1 cellular context compared by ENCODE assay signal in the genomic region with DNA sequence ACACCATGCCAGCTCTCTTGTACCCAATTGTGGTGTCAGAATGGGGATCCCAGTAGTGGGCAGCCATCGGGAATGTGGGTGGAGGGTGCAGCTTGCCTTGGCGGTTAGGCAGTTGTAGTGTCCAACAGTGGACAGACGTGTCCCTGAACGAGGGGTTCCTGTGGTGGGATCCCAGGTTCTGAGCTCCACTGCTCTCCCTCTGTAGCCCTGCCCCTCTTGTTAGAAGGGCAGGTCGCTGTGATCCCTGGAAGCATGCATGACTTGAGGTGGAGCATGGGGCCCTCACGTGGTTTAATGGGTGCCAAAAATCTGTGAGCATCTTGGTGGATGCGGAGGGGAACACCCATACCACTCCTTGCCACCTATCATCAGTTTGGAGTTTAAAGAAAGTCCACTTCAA.
TF ChIP-seq lines count a peak whose summit lies in the region.

No MANE protein-coding gene starts in this region.

TF ChIP-seq in GM12878, 131 proteins besides CTCF, POLR2A, EP300 and RAD21:
- no peak for TF ChIP-seq RBBP5 (conservative IDR thresholded peaks at IDR 0.05)
- TF ChIP-seq BACH1 (IDR thresholded peaks at IDR 0.05; ENCODE audit: borderline replicate concordance), result no peak
- TF ChIP-seq DPF2 (IDR thresholded peaks at IDR 0.05), result no peak
- no peak for TF ChIP-seq NFIC (IDR thresholded peaks at IDR 0.05; ENCODE audit: low read depth, low read length)
- TF ChIP-seq, protein P1, sequence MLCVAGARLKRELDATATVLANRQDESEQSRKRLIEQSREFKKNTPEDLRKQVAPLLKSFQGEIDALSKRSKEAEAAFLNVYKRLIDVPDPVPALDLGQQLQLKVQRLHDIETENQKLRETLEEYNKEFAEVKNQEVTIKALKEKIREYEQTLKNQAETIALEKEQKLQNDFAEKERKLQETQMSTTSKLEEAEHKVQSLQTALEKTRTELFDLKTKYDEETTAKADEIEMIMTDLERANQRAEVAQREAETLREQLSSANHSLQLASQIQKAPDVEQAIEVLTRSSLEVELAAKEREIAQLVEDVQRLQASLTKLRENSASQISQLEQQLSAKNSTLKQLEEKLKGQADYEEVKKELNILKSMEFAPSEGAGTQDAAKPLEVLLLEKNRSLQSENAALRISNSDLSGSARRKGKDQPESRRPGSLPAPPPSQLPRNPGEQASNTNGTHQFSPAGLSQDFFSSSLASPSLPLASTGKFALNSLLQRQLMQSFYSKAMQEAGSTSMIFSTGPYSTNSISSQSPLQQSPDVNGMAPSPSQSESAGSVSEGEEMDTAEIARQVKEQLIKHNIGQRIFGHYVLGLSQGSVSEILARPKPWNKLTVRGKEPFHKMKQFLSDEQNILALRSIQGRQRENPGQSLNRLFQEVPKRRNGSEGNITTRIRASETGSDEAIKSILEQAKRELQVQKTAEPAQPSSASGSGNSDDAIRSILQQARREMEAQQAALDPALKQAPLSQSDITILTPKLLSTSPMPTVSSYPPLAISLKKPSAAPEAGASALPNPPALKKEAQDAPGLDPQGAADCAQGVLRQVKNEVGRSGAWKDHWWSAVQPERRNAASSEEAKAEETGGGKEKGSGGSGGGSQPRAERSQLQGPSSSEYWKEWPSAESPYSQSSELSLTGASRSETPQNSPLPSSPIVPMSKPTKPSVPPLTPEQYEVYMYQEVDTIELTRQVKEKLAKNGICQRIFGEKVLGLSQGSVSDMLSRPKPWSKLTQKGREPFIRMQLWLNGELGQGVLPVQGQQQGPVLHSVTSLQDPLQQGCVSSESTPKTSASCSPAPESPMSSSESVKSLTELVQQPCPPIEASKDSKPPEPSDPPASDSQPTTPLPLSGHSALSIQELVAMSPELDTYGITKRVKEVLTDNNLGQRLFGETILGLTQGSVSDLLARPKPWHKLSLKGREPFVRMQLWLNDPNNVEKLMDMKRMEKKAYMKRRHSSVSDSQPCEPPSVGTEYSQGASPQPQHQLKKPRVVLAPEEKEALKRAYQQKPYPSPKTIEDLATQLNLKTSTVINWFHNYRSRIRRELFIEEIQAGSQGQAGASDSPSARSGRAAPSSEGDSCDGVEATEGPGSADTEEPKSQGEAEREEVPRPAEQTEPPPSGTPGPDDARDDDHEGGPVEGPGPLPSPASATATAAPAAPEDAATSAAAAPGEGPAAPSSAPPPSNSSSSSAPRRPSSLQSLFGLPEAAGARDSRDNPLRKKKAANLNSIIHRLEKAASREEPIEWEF (IDR thresholded peaks at IDR 0.05; ENCODE audit: insufficient replicate concordance, low read depth, low read length), result no peak
- TF ChIP-seq TCF3 (IDR thresholded peaks at IDR 0.05; ENCODE audit: borderline replicate concordance, insufficient read depth, low read depth, low read length), result no peak
- no peak for TF ChIP-seq POLR2AphosphoS2 (IDR thresholded peaks at IDR 0.05; ENCODE audit: low read depth, low read length)
- TF ChIP-seq SUZ12 (IDR thresholded peaks at IDR 0.05; ENCODE audit: unreplicated experiment), result no peak
- TF ChIP-seq SRF (IDR thresholded peaks at IDR 0.05; ENCODE audit: low read depth in 2 of 2, low read length in 2 of 2), result no peak
- TF ChIP-seq, protein P2, sequence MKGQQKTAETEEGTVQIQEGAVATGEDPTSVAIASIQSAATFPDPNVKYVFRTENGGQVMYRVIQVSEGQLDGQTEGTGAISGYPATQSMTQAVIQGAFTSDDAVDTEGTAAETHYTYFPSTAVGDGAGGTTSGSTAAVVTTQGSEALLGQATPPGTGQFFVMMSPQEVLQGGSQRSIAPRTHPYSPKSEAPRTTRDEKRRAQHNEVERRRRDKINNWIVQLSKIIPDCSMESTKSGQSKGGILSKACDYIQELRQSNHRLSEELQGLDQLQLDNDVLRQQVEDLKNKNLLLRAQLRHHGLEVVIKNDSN (IDR thresholded peaks at IDR 0.05; ENCODE audit: borderline replicate concordance, extremely low read length, insufficient read depth, low read depth, low read length), result no peak
- TF ChIP-seq ZZZ3 (IDR thresholded peaks at IDR 0.05; ENCODE audit: control insufficient read depth, insufficient read length, low read depth), result no peak
- no peak for TF ChIP-seq TBL1XR1 (IDR thresholded peaks at IDR 0.05; ENCODE audit: low read depth, low read length)
- TF ChIP-seq, protein P3, sequence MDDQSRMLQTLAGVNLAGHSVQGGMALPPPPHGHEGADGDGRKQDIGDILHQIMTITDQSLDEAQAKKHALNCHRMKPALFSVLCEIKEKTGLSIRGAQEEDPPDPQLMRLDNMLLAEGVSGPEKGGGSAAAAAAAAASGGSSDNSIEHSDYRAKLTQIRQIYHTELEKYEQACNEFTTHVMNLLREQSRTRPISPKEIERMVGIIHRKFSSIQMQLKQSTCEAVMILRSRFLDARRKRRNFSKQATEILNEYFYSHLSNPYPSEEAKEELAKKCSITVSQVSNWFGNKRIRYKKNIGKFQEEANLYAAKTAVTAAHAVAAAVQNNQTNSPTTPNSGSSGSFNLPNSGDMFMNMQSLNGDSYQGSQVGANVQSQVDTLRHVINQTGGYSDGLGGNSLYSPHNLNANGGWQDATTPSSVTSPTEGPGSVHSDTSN (IDR thresholded peaks at IDR 0.05; ENCODE audit: insufficient replicate concordance, low read depth, low read length), result no peak
- no peak for TF ChIP-seq SREBF2 (IDR thresholded peaks at IDR 0.05; ENCODE audit: low read length)
- TF ChIP-seq CBX3 (IDR thresholded peaks at IDR 0.05; ENCODE audit: borderline replicate concordance, low read depth), result no peak
- no peak for TF ChIP-seq RUNX3 (IDR thresholded peaks at IDR 0.05; ENCODE audit: low read length)
- no peak for TF ChIP-seq CHD1 (IDR thresholded peaks at IDR 0.05; ENCODE audit: low read depth, low read length)
- TF ChIP-seq LARP7 (IDR thresholded peaks at IDR 0.05), result no peak
- TF ChIP-seq EED (IDR thresholded peaks at IDR 0.05; ENCODE audit: low read depth), result no peak
